19 cellular contexts compared by ENCODE assay signal in the genomic region with DNA sequence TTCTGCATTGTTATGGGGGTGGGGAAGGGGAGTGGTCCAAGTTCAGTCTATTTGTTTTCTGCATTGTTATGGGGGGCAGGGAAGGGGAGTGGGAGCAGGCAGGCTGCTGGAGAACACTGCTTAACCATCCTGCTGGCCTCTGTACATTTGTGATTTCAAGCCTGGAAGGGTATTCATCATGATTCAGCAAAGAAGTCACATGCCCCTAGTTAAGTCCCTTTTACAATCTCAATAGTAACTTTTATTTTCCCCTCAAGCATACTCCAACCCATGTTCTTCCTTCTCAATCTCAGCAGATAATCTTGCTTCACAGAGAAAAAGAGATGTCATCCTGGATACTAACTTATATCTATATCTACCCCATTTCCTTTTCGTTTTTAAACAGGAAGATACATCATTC. TPM values are rescaled to one million over a fixed set of nuclear protein-coding genes. Genes with fewer than 3 reads are reported as not detected.
DNase-seq lines count a peak whose midpoint lies in the region; ATAC-seq, FAIRE-seq and TF ChIP-seq lines count a peak whose summit lies in the region.
"Had no signal": no experiment of that assay in that cellular context is flagged by ENCODE, and none has a peak within 500 bp of the region (broad histone marks: within the 10 kb centered on the region; RNA-seq: fewer than 3 reads in every experiment).

No MANE protein-coding gene starts in this region.

- FAIRE-seq in GM12891 (lab: Jason Lieb, UNC) = peak; percentile 45
- FAIRE-seq: HTR-8/SVneo had no signal

- TF ChIP-seq CTCF in spleen (IDR thresholded peaks at IDR 0.05 in 8 of 11, conservative IDR thresholded peaks at IDR 0.05 in 3 of 11) = no peak

- H3K4me3 ChIP-seq in spleen = no peak overlapping the region

- peaks cover 3% of the 10 kb centered on the region for H3K9me3 Mint-ChIP-seq in natural killer cell treated with Interleukin-12 subunit alpha and Interleukin-12 subunit beta and Interleukin-15 and Interleukin-18, amount 100 ng/mL, for 72 hours
- H3K9me3 Mint-ChIP-seq: IgD-negative memory B cell had no signal

- H3K9me3 ChIP-seq in spleen = no peaks in the 10 kb centered on the region

- no peak for ATAC-seq in natural killer cell treated with Interleukin-12 subunit alpha and Interleukin-12 subunit beta and Interleukin-15 and Interleukin-18, amount 100 ng/mL, for 72 hours
- ATAC-seq in HG02798 (IDR thresholded peaks at IDR 0.05; ENCODE audit: poor library complexity, unreplicated experiment) = no peak

- H3K27me3 Mint-ChIP-seq in natural killer cell treated with Interleukin-12 subunit alpha and Interleukin-12 subunit beta and Interleukin-15 and Interleukin-18, amount 100 ng/mL, for 72 hours = no peaks in the 10 kb centered on the region
- H3K27me3 Mint-ChIP-seq: IgD-negative memory B cell had no signal

- TF ChIP-seq POLR2A in GM12891 (IDR thresholded peaks at IDR 0.05; ENCODE audit: low read depth, low read length) = no peak
- TF ChIP-seq POLR2A in spleen (IDR thresholded peaks at IDR 0.05) = no peak

- no peaks in the 10 kb centered on the region for H3K36me3 ChIP-seq in spleen

- H3K36me3 Mint-ChIP-seq in natural killer cell treated with Interleukin-12 subunit alpha and Interleukin-12 subunit beta and Interleukin-15 and Interleukin-18, amount 100 ng/mL, for 72 hours = peaks cover 6% of the 10 kb centered on the region
- H3K36me3 Mint-ChIP-seq: IgD-negative memory B cell had no signal

- DNase-seq in GM12891 (ENCODE audit: insufficient read length, low spot score) = no peak
- DNase-seq in M059J (ENCODE audit: low read depth) = peak; percentile 5
- peak; percentile 71 for DNase-seq in foreskin melanocyte
- DNase-seq in spleen = no peak
- DNase-seq in natural killer cell treated with Interleukin-12 subunit alpha and Interleukin-12 subunit beta and Interleukin-15 and Interleukin-18, amount 100 ng/mL, for 72 hours (ENCODE audit: low spot score) = no peak
- no peak for DNase-seq in substantia nigra (lab: John Stamatoyannopoulos, UW)
- DNase-seq: AML-193; GDM1; H7; NCI-H1092 treated with DMSO at 0.1 percent for 48 hours; NCI-H2081 treated with DMSO at 0.1 percent for 48 hours; NCI-H510A; NCI-H748 treated with DMSO at 0.1 percent for 48 hours; NK-92 treated with Interleukin-12 subunit alpha and Interleukin-12 subunit beta, amount 100 ng/mL, for 24 hours; Right ventricle myocardium superior; T-helper 1 cell had no signal

- H3K4me1 Mint-ChIP-seq in natural killer cell treated with Interleukin-12 subunit alpha and Interleukin-12 subunit beta and Interleukin-15 and Interleukin-18, amount 100 ng/mL, for 72 hours (ENCODE audit: low read depth in 2 of 2) = peaks cover 33 to 42% of the 10 kb centered on the region in 2 donors

- 38 to 55% (median 40%) methylated on average over 1 of the region's 1 CpG for WGBS in spleen, 5 donors

- H3K27ac ChIP-seq in spleen = peak overlapping the region in 5 of 8 donors; percentile 2 to 54 (median 41)
- H3K27ac ChIP-seq in substantia nigra (ENCODE audit: low read depth, low read length, poor library complexity, severe bottlenecking) = no peak overlapping the region

- peaks cover 0 to 100% (median 69%) of the 10 kb centered on the region in 6 donors for H3K4me1 ChIP-seq in spleen

- intact Hi-C loops in spleen (cut with DNase I; ENCODE audit: low total_unique reads) = no loop called here

- no peak overlapping the region for H3K4me3 Mint-ChIP-seq in natural killer cell treated with Interleukin-12 subunit alpha and Interleukin-12 subunit beta and Interleukin-15 and Interleukin-18, amount 100 ng/mL, for 72 hours
- H3K4me3 Mint-ChIP-seq: IgD-negative memory B cell had no signal

- H3K27ac Mint-ChIP-seq in natural killer cell treated with Interleukin-12 subunit alpha and Interleukin-12 subunit beta and Interleukin-15 and Interleukin-18, amount 100 ng/mL, for 72 hours = no peak overlapping the region
- H3K27ac Mint-ChIP-seq: IgD-negative memory B cell had no signal

- H3K27me3 ChIP-seq in spleen (replicated peaks in 1 of 7) = no peaks in the 10 kb centered on the region

TF ChIP-seq in GM12891, 5 proteins besides CTCF, POLR2A, EP300 and RAD21:
- TF ChIP-seq PAX5 (IDR thresholded peaks at IDR 0.05; ENCODE audit: insufficient read depth, low read length, severe bottlenecking) (no peak), SPI1 (IDR thresholded peaks at IDR 0.05; ENCODE audit: low read depth, low read length) (no peak), TAF1 (IDR thresholded peaks at IDR 0.05; ENCODE audit: low read depth, low read length) (no peak), POLR2AphosphoS5 (IDR thresholded peaks at IDR 0.05; ENCODE audit: low read depth, low read length) (no peak), POU2F2 (IDR thresholded peaks at IDR 0.05; ENCODE audit: low read depth, low read length) (no peak)

RNA-seq across cellular contexts. Expression of gene LYST, which starts 7.9 kb away (rescaled TPM):
- polyA plus RNA-seq in GM12891 (2012; ENCODE audit: low read depth, missing spikeins) = 4.1 TPM
- 4.8 and 12.2 TPM in 2 replicates for total RNA-seq in M059J (2014; rRNA removed; shearing (Covaris generic))
- 100 to 1,000 TPM in 5 of 7 donors, 10 to 100 TPM in 2; 76.9 to 169 (median 109) TPM for total RNA-seq in spleen
- 10 to 100 TPM in 1 of 3 donors, 1 to 10 TPM in 2; 9.0 to 11.8 (median 9.9) TPM for polyA plus RNA-seq in spleen
- total RNA-seq in natural killer cell treated with Interleukin-12 subunit alpha and Interleukin-12 subunit beta and Interleukin-15 and Interleukin-18, amount 100 ng/mL, for 72 hours = 10 to 100 TPM; 68.8 to 91.2 TPM

Comparison
In these comparisons a context has a peak if more than half of its experiments do, and no peak if none do; other contexts are left out.
1. DNase-seq: peak in M059J (single experiment) and foreskin melanocyte (single experiment); none in GM12891 (single experiment), spleen (single experiment), natural killer cell treated with Interleukin-12 subunit alpha and Interleukin-12 subunit beta and Interleukin-15 and Interleukin-18, amount 100 ng/mL, for 72 hours (single experiment) and substantia nigra (0 of 49).